30 cellular contexts compared by ENCODE assay signal in genomic region chr9:137504432-137504777, GRCh38.
"Had no signal": no experiment of that assay in that cellular context is flagged by ENCODE, and none has a peak within 500 bp of the region (broad histone marks: within the 10 kb centered on the region; RNA-seq: fewer than 3 reads in every experiment).

No MANE protein-coding gene starts in this region.

- H3K4me1 ChIP-seq: adrenal gland, body of pancreas, colonic mucosa, gastroesophageal sphincter, suprapubic skin, tibial artery, upper lobe of right lung had no signal

- FAIRE-seq: keratinocyte had no signal

- H3K9me3 ChIP-seq: adrenal gland, body of pancreas, colonic mucosa, gastroesophageal sphincter, mucosa of descending colon, suprapubic skin, tibial artery, upper lobe of right lung had no signal

- H3K36me3 ChIP-seq: adrenal gland, colonic mucosa, upper lobe of right lung had no signal

- H3K27ac ChIP-seq: adrenal gland, body of pancreas, colonic mucosa, dorsolateral prefrontal cortex, gastroesophageal sphincter, skin epidermis, suprapubic skin, tibial artery, upper lobe of right lung had no signal

- H3K27me3 ChIP-seq: adrenal gland, body of pancreas, colonic mucosa, dorsolateral prefrontal cortex, gastroesophageal sphincter, suprapubic skin, tibial artery, upper lobe of right lung had no signal

- H3K4me3 ChIP-seq: adrenal gland, body of pancreas, colonic mucosa, dorsolateral prefrontal cortex, gastroesophageal sphincter, mucosa of descending colon, skin epidermis, suprapubic skin, tibial artery, upper lobe of right lung had no signal

- DNase-seq: activated CD4-positive, alpha-beta T cell treated with anti-CD3 and anti-CD28 coated beads for 1 hour; activated CD4-positive, alpha-beta T cell treated with anti-CD3 and anti-CD28 coated beads, Interleukin-2, amount 50 U/mL, for 48 hours; activated CD8-positive, alpha-beta memory T cell treated with anti-CD3 and anti-CD28 coated beads, Interleukin-2, amount 50 U/mL, for 48 hours; activated gamma-delta T cell treated with Interleukin-2 at 50 U/mL for 16 hours; activated T-cell treated with anti-CD3 and anti-CD28 coated beads, Interleukin-2, amount 50 U/mL, for 24 hours; adrenal gland; aorta; body of pancreas; cerebellar nuclear complex; colonic mucosa; dorsolateral prefrontal cortex; effector memory CD4-positive, alpha-beta T cell; erythroblast; hippocampal formation; left cardiac atrium; left ventricle myocardium superior; mucosa of descending colon; stimulated activated CD4-positive, alpha-beta T cell treated with anti-CD3 and anti-CD28 coated beads, Interleukin-4, amount 100 ng/mL, for 24 hours; T-helper 2 cell; tibial artery; upper lobe of right lung had no signal

- ATAC-seq: activated T-helper 17 cell treated with anti-CD3 and anti-CD28 coated beads, Interleukin-2, amount 50 U/mL, for 72 hours; body of pancreas; gastroesophageal sphincter; left cardiac atrium; left ventricle myocardium superior; mucosa of descending colon; natural killer cell treated with Interleukin-12 subunit alpha and Interleukin-12 subunit beta and Interleukin-15 and Interleukin-18, amount 100 ng/mL, for 72 hours; sciatic nerve; stimulated activated memory B cell treated with anti-CD40 and anti-IgM and Interleukin-4, amounts not matched to agents 10 μg/mL and 1 μg/mL and 100 μg/mL, for 72 hours; upper lobe of right lung; WTC11 had no signal
